Comparison of ENCODE assay signal across 8 cellular contexts in the genomic region with DNA sequence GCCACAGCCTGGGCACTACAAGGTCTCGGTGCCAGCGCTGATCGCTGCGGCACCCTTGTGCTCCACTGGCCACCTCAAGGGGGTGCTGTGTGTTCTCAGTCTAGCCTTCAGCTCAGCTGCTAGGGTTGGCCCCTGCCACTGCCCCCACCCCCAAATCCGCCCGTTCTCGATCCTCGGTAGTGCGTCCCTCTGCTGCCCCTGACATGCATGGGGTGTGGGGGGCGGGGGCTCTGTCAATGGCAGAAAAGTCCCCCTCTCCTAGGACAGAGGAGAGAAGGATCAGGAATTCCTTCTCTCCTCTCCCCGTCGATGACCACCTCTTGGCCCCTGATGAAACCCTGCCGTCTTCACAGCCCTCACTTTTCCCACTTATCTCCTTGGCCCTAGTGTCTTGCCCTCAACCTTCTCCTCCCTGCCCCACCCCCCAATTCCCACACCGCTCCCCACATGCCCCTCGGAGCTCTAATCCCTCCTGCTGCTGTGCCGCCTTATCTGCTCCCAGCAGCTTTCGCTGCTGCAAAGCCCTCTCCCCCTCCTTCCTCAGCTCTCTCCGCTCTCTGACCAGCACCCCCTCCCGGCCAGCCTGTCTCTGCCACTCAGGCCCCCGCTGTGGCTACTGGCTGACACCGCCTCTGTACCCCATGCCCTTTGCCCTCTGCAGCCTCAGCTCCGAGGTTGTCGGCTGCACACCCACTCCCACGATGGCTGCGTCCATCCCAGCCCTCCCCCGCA. TPM values are rescaled to one million over a fixed set of nuclear protein-coding genes. Genes with fewer than 3 reads are reported as not detected.
A peak's percentile ranks its signal among the peaks of the same experiment; 100 is the strongest.
DNase-seq lines count a peak whose midpoint lies in the region; FAIRE-seq and TF ChIP-seq lines count a peak whose summit lies in the region.

No MANE protein-coding gene starts in this region.

- TF ChIP-seq CTCF in H9 (conservative IDR thresholded peaks at IDR 0.05) (peak; percentile 80), WERI-Rb-1 (IDR thresholded peaks at IDR 0.05; ENCODE audit: low read depth, low read length) (peak; percentile 97), chondrocyte (IDR thresholded peaks at IDR 0.05) (peak; percentile 84)

- no peak overlapping the region for H4K91ac ChIP-seq in H9 (ENCODE audit: insufficient read length, low read depth, low read length)

- no peak overlapping the region for H2BK20ac ChIP-seq in H9 (ENCODE audit: low read depth, low read length, poor library complexity, severe bottlenecking)

- no peaks in the 10 kb centered on the region for H3K79me1 ChIP-seq in H9 (ENCODE audit: insufficient read depth, low read depth, low read length, poor library complexity, severe bottlenecking)

- no peak overlapping the region for H2BK15ac ChIP-seq in H9 (ENCODE audit: low read depth, low read length)

- no peak overlapping the region for H3K56ac ChIP-seq in H9 (ENCODE audit: insufficient read length, low read depth, low read length)

- H3K27ac ChIP-seq in H9 (ENCODE audit: insufficient read length, low read depth, low read length), result no peak overlapping the region
- H3K27ac ChIP-seq in WERI-Rb-1, result peak overlapping the region; percentile 98

- no peak for FAIRE-seq in RCC 7860 (lab: Jason Lieb, UNC)

- H3K4ac ChIP-seq in H9 (ENCODE audit: low read depth, low read length), result no peak overlapping the region

- H3K9me3 ChIP-seq in H9 (ENCODE audit: control insufficient read depth, low read depth, low read length) (no peaks in the 10 kb centered on the region), WERI-Rb-1 (ENCODE audit: severe bottlenecking) (no peaks in the 10 kb centered on the region)

- no peak overlapping the region for H3K23ac ChIP-seq in H9 (ENCODE audit: insufficient read length, low read depth, low read length)

- no peak overlapping the region for H2BK12ac ChIP-seq in H9 (ENCODE audit: insufficient read length, low read depth, low read length)

- no peak overlapping the region for H4K8ac ChIP-seq in H9 (replicated peaks; ENCODE audit: insufficient read length, low read depth, low read length)

- DNase-seq in EL, result peak; percentile 52
- DNase-seq in H9, result peak; percentile 87
- peak; percentile 30 for DNase-seq in NCI-H146 (lab: John Stamatoyannopoulos, UW)
- DNase-seq in WERI-Rb-1, result peak; percentile 97
- no peak for DNase-seq in chondrocyte (ENCODE audit: low spot score)
- DNase-seq in kidney glomerular epithelial cell (lab: John Stamatoyannopoulos, UW), result peak; percentile 12
- peak; percentile 41 to 56 for DNase-seq in stimulated activated CD4-positive, alpha-beta T cell treated with anti-CD3 and anti-CD28 coated beads, Interleukin-4, amount 100 ng/mL, for 48 hours (ENCODE audit: low read depth in 2 of 2)
- DNase-seq in RCC 7860 (ENCODE audit: low spot score), result no peak

- no peak overlapping the region for H3K14ac ChIP-seq in H9 (ENCODE audit: insufficient read depth, low read length)

- peaks cover 17% of the 10 kb centered on the region; the same call in 1 of the 2 replicates for H3K4me1 ChIP-seq in H9 (ENCODE audit: insufficient read depth, low read length)

- H3K18ac ChIP-seq in H9 (ENCODE audit: insufficient read length, low read depth, low read length), result no peak overlapping the region

- H3K27me3 Mint-ChIP-seq in H9 (ENCODE audit: low read depth) (peaks cover 49% of the 10 kb centered on the region), chondrocyte (ENCODE audit: low read depth) (peaks cover 32% of the 10 kb centered on the region)

- H3K4me3 Mint-ChIP-seq in H9 (peak overlapping the region; percentile 59 to 81), chondrocyte (ENCODE audit: unreplicated experiment) (peak overlapping the region; percentile 69)

- no peak overlapping the region for H3K9ac ChIP-seq in H9 (ENCODE audit: extremely low read depth, insufficient read length, low read length)

- H3K27me3 ChIP-seq in H9 (ENCODE audit: insufficient read depth, low read length) (peaks cover 12% of the 10 kb centered on the region; the same call in 1 of the 2 replicates), WERI-Rb-1 (ENCODE audit: insufficient read depth, low read depth, severe bottlenecking) (no peaks in the 10 kb centered on the region)

- WGBS in H9 (ENCODE audit: extremely low coverage, insufficient read length, low lambda C conversion rate), result no CpG with 5 or more reads among the region's 26 CpGs

- H4K5ac ChIP-seq in H9 (ENCODE audit: insufficient read length, low read depth, low read length), result no peak overlapping the region

- peaks cover under 1% of the 10 kb centered on the region for H4K20me1 ChIP-seq in H9 (ENCODE audit: control insufficient read depth, insufficient read depth, insufficient read length)

- H3K27ac Mint-ChIP-seq in H9 (peak overlapping the region in 1 of 3 experiments; percentile 89; a peak in 3 of 7 replicates), chondrocyte (ENCODE audit: unreplicated experiment) (peak overlapping the region; percentile 49)

- H3K36me3 Mint-ChIP-seq in H9 (ENCODE audit: insufficient read depth in 1 of 3, low read depth in 3 of 3) (peaks cover 2 to 6% (median 4%) of the 10 kb centered on the region in 3 experiments; a peak in 5 of 7 replicates), chondrocyte (ENCODE audit: low read depth) (peaks cover 3% of the 10 kb centered on the region)

- H2BK120ac ChIP-seq in H9 (ENCODE audit: low read depth, low read length, poor library complexity, severe bottlenecking), result no peak overlapping the region

- H3K9me3 Mint-ChIP-seq in H9 (no peaks in the 10 kb centered on the region; a peak in 2 of 5 replicates), chondrocyte (ENCODE audit: low read depth) (no peaks in the 10 kb centered on the region)

- H2AFZ ChIP-seq in H9 (ENCODE audit: low read length), result no peak overlapping the region

- H2AK5ac ChIP-seq in H9 (ENCODE audit: insufficient read length, low read length), result no peak overlapping the region

- peaks cover 4% of the 10 kb centered on the region for H3K23me2 ChIP-seq in H9 (ENCODE audit: insufficient read length, low read depth, low read length, poor library complexity, severe bottlenecking)

- peak overlapping the region; percentile 61 for H3K4me2 ChIP-seq in H9 (ENCODE audit: insufficient read depth, insufficient read length, low read length)

- peak overlapping the region; percentile 39 for H3K4me3 ChIP-seq in WERI-Rb-1 (ENCODE audit: low read depth, low read length)

- H3K36me3 ChIP-seq in WERI-Rb-1, result peaks cover 10% of the 10 kb centered on the region

- H3K4me1 Mint-ChIP-seq in H9, result peaks cover 65 to 80% of the 10 kb centered on the region in 2 experiments
- peaks cover 22% of the 10 kb centered on the region for H3K4me1 Mint-ChIP-seq in chondrocyte (ENCODE audit: low read depth)

- H2BK5ac ChIP-seq in H9 (ENCODE audit: insufficient read length, low read length), result no peak overlapping the region

- no peaks in the 10 kb centered on the region for H3K79me2 ChIP-seq in H9 (ENCODE audit: insufficient read depth, low read length)

- H3T11ph ChIP-seq in H9 (ENCODE audit: low read length), result no peak overlapping the region

RNA-seq across cellular contexts. Expression of gene ASIC4, which starts 4.3 kb away (rescaled TPM):
- total RNA-seq in H9 (2021) (0.37 and 0.42 TPM in 2 replicates), chondrocyte (0.15 TPM in 2 of 3 replicates, not detected in the other)

RNA-seq across cellular contexts. Expression of gene GMPPA, which starts 11.3 kb away (rescaled TPM):
- total RNA-seq in H9 (2021), result 32.0 and 34.5 TPM in 2 replicates
- total RNA-seq in chondrocyte, result 60.9 to 72.4 TPM (median 62.1 TPM) in 3 replicates

RNA-seq across cellular contexts. Expression of gene CHPF, which starts 33.7 kb away (rescaled TPM):
- total RNA-seq in H9 (2021) (45.1 and 46.5 TPM in 2 replicates), chondrocyte (273 to 276 TPM (median 273 TPM) in 3 replicates)

RNA-seq across cellular contexts. Expression of gene TMEM198, which starts 33.9 kb away (rescaled TPM):
- 7.7 and 8.8 TPM in 2 replicates for total RNA-seq in H9 (2021)
- total RNA-seq in chondrocyte, result 3.6 to 6.1 TPM (median 4.8 TPM) in 3 replicates

Comparison
In these comparisons a context has a peak if more than half of its experiments do, and no peak if none do; other contexts are left out.
1. DNase-seq: peak in EL (single experiment), H9 (single experiment), NCI-H146 (single experiment), WERI-Rb-1 (single experiment), kidney glomerular epithelial cell (single experiment) and stimulated activated CD4-positive, alpha-beta T cell treated with anti-CD3 and anti-CD28 coated beads, Interleukin-4, amount 100 ng/mL, for 48 hours (2 of 2); none in chondrocyte (single experiment) and RCC 7860 (single experiment).
2. Peak in every context shown above with its lines, with median percentiles within 50 percentile points of each other: CTCF ChIP-seq.